ENCODE assay signal across 13 cellular contexts in the genomic region with DNA sequence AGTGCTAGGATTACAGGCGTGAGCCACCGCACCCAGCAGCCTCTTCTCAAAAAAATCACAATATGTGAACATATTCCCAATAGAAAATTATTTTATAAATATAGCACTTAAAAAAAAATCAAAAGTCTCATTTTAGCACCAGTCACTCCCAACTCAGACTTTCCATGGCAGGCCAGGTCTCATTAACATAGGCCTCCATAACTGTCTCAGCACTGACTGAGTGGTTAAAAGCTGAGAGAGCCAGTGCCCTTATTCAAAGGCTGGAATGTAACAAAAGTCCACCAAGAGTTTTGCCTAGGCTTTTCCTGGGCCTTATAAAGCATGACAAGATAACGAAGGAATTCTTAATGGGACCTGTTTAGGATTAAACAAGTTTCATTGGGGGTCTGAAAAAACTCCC.
"Had no signal": no experiment of that assay in that cellular context is flagged by ENCODE, and none has a peak within 500 bp of the region (broad histone marks: within the 10 kb centered on the region; RNA-seq: fewer than 3 reads in every experiment).

No MANE protein-coding gene starts in this region.

- H3K27ac Mint-ChIP-seq: neural progenitor cell, type B pancreatic cell had no signal

- H3K36me3 Mint-ChIP-seq: neural progenitor cell, type B pancreatic cell had no signal

- ATAC-seq: esophagus mucosa, heart left ventricle, right cardiac atrium had no signal

- DNase-seq: effector CD8-positive, alpha-beta T cell; heart left ventricle; hippocampal formation; left colon; nucleus accumbens; ovary; right cardiac atrium; stimulated activated CD4-positive, alpha-beta T cell treated with anti-CD3 and anti-CD28 coated beads, Interleukin-2, amount 100 ng/mL, for 48 hours; stimulated activated naive CD8-positive, alpha-beta T cell treated with anti-CD3 and anti-CD28 coated beads, Interleukin-15, Interleukin-2, amounts not matched to agents 100 U/mL and 50 U/mL, for 24 hours; thyroid gland had no signal
